In the genomic region with DNA sequence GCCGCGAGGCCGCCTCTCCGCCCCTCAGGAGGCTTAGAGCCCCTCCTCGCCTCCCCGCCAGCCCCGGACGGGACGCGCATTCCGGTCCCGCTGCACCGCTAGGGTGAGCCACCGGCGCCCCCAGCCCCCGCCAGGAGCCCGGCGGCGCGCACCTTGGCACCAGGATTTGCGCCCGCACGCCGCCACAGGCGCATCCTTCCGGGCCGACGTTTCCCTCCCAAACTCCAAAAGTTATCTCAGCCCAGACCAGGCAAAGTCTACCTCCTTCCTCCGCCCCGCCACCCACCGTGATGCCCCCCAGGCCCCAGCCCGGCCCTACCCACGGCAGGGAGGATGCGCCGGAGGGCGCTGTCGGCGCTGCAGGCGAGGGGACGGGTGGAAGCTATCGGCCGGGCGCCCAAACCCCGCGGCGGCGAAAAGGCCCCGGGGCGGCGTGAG, we compare ENCODE assay signal across 8 cellular contexts. TPM values are rescaled to one million over a fixed set of nuclear protein-coding genes. Genes with fewer than 3 reads are reported as not detected.
A peak's percentile ranks its signal among the peaks of the same experiment; 100 is the strongest.
DNase-seq lines count a peak whose midpoint lies in the region; ATAC-seq, FAIRE-seq and TF ChIP-seq lines count a peak whose summit lies in the region.

No MANE protein-coding gene starts in this region.

- H3K4me2 ChIP-seq in PC-9 = peak overlapping the region; percentile 31; the same call in 1 of the 2 replicates

- TF ChIP-seq POLR2A in GM12892 (IDR thresholded peaks at IDR 0.05; ENCODE audit: low read depth, low read length) = no peak

- H3K4me1 ChIP-seq in PC-9 (replicated peaks; ENCODE audit: insufficient read depth) = no peaks in the 10 kb centered on the region

- DNase-seq in GM13976 (ENCODE audit: low spot score) (peak; percentile 33), PC-9 (peak in 1 of 2 experiments; percentile 3), brain microvascular endothelial cell (no peak), left colon (peak in 1 of 2 donors; percentile 13), LoVo (ENCODE audit: low spot score) (no peak), NCI-H1694 (lab: John Stamatoyannopoulos, UW) (no peak), GM12892 (ENCODE audit: insufficient read length) (no peak)
- peak; percentile 0 to 1 for DNase-seq in stimulated activated CD8-positive, alpha-beta memory T cell treated with anti-CD3 and anti-CD28 coated beads, Interleukin-15, amount 100 ng/mL, for 48 hours (ENCODE audit: low read depth in 2 of 2)

- no peak overlapping the region for H2AFZ ChIP-seq in PC-9

- H3F3A ChIP-seq in PC-9 (ENCODE audit: insufficient read depth, low read depth) = no peaks in the 10 kb centered on the region

- peak; percentile 58 for ATAC-seq in left colon

- CTCF ChIA-PET in PC-9 (lab: Charles Lee) = interaction anchor here (0.7 kb wide), 1 partner anchor 648 kb away, joined by 3 read pairs; no protein-coding TSS in a partner anchor

- TF ChIP-seq CTCF in GM13976 (IDR thresholded peaks at IDR 0.05; ENCODE audit: borderline replicate concordance, control extremely low read depth, extremely low read depth, insufficient read depth, missing control alignments) (no peak), PC-9 (conservative IDR thresholded peaks at IDR 0.05) (no peak), brain microvascular endothelial cell (IDR thresholded peaks at IDR 0.05; ENCODE audit: low read depth, low read length, missing control alignments) (no peak)

- H3K9me3 ChIP-seq in PC-9 (ENCODE audit: insufficient read depth, low read depth) = no peaks in the 10 kb centered on the region

- H3K9me2 ChIP-seq in PC-9 (ENCODE audit: insufficient read depth) = no peaks in the 10 kb centered on the region

- H3K36me3 ChIP-seq in PC-9 (ENCODE audit: low read depth) = no peaks in the 10 kb centered on the region
- H3K36me3 ChIP-seq in brain microvascular endothelial cell (replicated peaks) = no peaks in the 10 kb centered on the region

- no TSS peak for BruUV-seq in PC-9 (replicated peaks; lab: Mats Ljungman, UMichigan)

- H3K27me3 ChIP-seq in PC-9 (ENCODE audit: insufficient read depth, low read depth) (peaks cover 22% of the 10 kb centered on the region), brain microvascular endothelial cell (replicated peaks) (peaks cover 3% of the 10 kb centered on the region)

- in situ Hi-C loops in GM13976 (cut with MboI; ENCODE audit: low sequenced_read_pairs, unreplicated experiment) (no loop called here), brain microvascular endothelial cell (cut with HindIII; ENCODE audit: low pct_ligation_motif_present, low sequenced_read_pairs) (no loop called here)

- no peak for FAIRE-seq in GM12892 (lab: Jason Lieb, UNC)

- POLR2A ChIA-PET in PC-9 (lab: Charles Lee; ENCODE audit: unreplicated experiment) = no interaction called here

- H3K27ac ChIP-seq in PC-9 (no peak overlapping the region), brain microvascular endothelial cell (no peak overlapping the region)

- intact Hi-C loops in PC-9 (cut with micrococcal nuclease; ENCODE audit: unreplicated experiment) = no loop called here
- intact Hi-C loops in left colon (cut with DNase I, micrococcal nuclease) = no loop called here

- H4K20me1 ChIP-seq in PC-9 (ENCODE audit: insufficient read depth) = no peaks in the 10 kb centered on the region

- H3K79me2 ChIP-seq in PC-9 (ENCODE audit: low read depth) = no peaks in the 10 kb centered on the region

- H3K4me3 ChIP-seq in PC-9 = peak overlapping the region; percentile 39; the same call in 1 of the 2 replicates
- H3K4me3 ChIP-seq in brain microvascular endothelial cell (ENCODE audit: low read depth, low read length) = peak overlapping the region; percentile 54

RNA-seq across cellular contexts. Expression of a gene that starts 0.5 kb away (rescaled TPM):
- total RNA-seq in PC-9 (2021) (0.53 and 0.92 TPM in 2 replicates), left colon (1 to 10 TPM; 1.0 to 1.3 TPM)
- polyA plus RNA-seq in GM12892 (2012; ENCODE audit: missing spikeins) = 0.61 TPM

Comparison
In these comparisons a context has a peak if more than half of its experiments do, and no peak if none do; other contexts are left out.
1. DNase-seq: peak in GM13976 (single experiment) and stimulated activated CD8-positive, alpha-beta memory T cell treated with anti-CD3 and anti-CD28 coated beads, Interleukin-15, amount 100 ng/mL, for 48 hours (2 of 2); none in brain microvascular endothelial cell (single experiment), LoVo (single experiment), NCI-H1694 (single experiment) and GM12892 (single experiment).